12 cellular contexts compared by ENCODE assay signal in the genomic region with DNA sequence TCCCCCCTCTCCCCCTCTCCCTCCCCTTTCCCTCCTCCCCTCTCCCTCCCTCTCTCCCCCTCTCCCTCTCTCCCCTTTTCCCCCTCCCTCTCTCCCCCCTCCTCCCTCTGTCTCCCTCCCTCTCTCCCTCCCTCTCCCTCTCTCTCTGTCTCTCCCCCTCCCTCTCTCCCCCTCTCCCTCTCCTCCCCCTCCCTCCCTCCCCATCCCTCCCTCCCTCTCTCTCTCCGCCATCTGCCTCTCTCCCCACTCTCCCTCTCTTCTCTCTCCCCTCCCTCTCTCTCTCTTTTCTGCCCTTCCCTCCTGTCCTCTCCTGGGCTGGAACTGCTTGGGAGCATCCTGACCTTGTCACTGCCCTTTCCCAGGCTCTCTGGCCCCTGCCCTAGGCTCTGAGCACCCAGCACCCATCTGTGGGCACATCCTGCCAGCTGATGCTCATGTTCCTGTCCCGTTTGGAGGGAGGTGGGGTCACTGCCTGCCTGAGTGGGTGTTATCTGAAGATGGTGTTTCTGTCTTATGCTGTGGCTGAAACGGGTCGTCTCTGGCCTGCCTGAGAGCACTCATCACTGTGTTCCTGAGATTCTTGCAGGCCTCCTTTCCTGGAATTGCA. TPM values are rescaled to one million over a fixed set of nuclear protein-coding genes. Genes with fewer than 3 reads are reported as not detected.
DNase-seq lines count a peak whose midpoint lies in the region; ATAC-seq, FAIRE-seq and TF ChIP-seq lines count a peak whose summit lies in the region.
"Had no signal": no experiment of that assay in that cellular context is flagged by ENCODE, and none has a peak within 500 bp of the region (broad histone marks: within the 10 kb centered on the region; RNA-seq: fewer than 3 reads in every experiment).

No MANE protein-coding gene starts in this region.

- no peaks in the 10 kb centered on the region for H3K36me3 ChIP-seq in BLaER1 treated with 17β-estradiol and CSF1 and Interleukin-3, amounts not matched to agents 10 nM and 100 nM
- no peaks in the 10 kb centered on the region for H3K36me3 ChIP-seq in HEK293 (ENCODE audit: control insufficient read depth in 2 of 2, insufficient read depth in 1 of 2, low read length in 2 of 2)
- H3K36me3 ChIP-seq in K562 (ENCODE audit: control insufficient read depth, insufficient read depth, low read length) = no peaks in the 10 kb centered on the region
- H3K36me3 ChIP-seq: brain microvascular endothelial cell, SJSA1 had no signal

- H3K9me3 Mint-ChIP-seq in nephron = no peaks in the 10 kb centered on the region

- no peak for ATAC-seq in K562

- TF ChIP-seq CTCF in HEK293 (tag by site-specific recombination; IDR thresholded peaks at IDR 0.05) (no peak), K562 (IDR thresholded peaks at IDR 0.05 in 2 of 3, conservative IDR thresholded peaks at IDR 0.05 in 1 of 3; ENCODE audit: insufficient read depth in 2 of 3, low read depth in 1 of 3, low read length in 3 of 3) (no peak), nephron (IDR thresholded peaks at IDR 0.05; ENCODE audit: unreplicated experiment in 3 of 3) (no peak)

- no peaks in the 10 kb centered on the region for H3K9me1 ChIP-seq in K562 (ENCODE audit: control insufficient read depth, insufficient read depth, low read length)

- TF ChIP-seq EP300 in K562 (IDR thresholded peaks at IDR 0.05; ENCODE audit: low read length) = no peak

- TF ChIP-seq POLR2A in K562 (conservative IDR thresholded peaks at IDR 0.05) = no peak

- no peak for TF ChIP-seq RAD21 in K562 (CRISPR knock-in tag; conservative IDR thresholded peaks at IDR 0.05 in 1 of 2, IDR thresholded peaks at IDR 0.05 in 1 of 2)

- peak overlapping the region; percentile 54 to 85 (median 60) for H3K27ac Mint-ChIP-seq in nephron

- no peak overlapping the region for H3K4me3 Mint-ChIP-seq in nephron

- peaks cover 3 to 53% (median 47%) of the 10 kb centered on the region in 10 experiments; a peak in 19 of 20 replicates for H3K4me1 ChIP-seq in BLaER1 treated with 17β-estradiol and CSF1 and Interleukin-3, amounts not matched to agents 10 nM and 100 nM
- 0 out of 2 replicates have a peak, but pooled peaks cover 4% of the 10 kb centered on the region for H3K4me1 ChIP-seq in HEK293 (ENCODE audit: control insufficient read depth, insufficient read depth, low read length)
- peaks cover 5 to 43% of the 10 kb centered on the region in 2 experiments; a peak in 4 of 5 replicates for H3K4me1 ChIP-seq in K562 (replicated peaks in 1 of 2; ENCODE audit: control insufficient read depth in 2 of 2, insufficient read depth in 2 of 2, low read length in 2 of 2)
- H3K4me1 ChIP-seq: SJSA1 had no signal

- CTCF ChIA-PET in HEK293 (lab: Yijun Ruan, JAX) = interaction anchor here (0.8 to 3.7 kb wide), 9 partner anchors 8 to 174 kb away, joined by 3 to 39 read pairs (median 10); no protein-coding TSS in a partner anchor
- CTCF ChIA-PET in K562 (lab: Yijun Ruan, JAX; ENCODE audit: low intra/inter-chr PET ratio) = no interaction called here

- no peaks in the 10 kb centered on the region; a peak in 1 of 22 replicates for H4K20me1 ChIP-seq in BLaER1 treated with 17β-estradiol and CSF1 and Interleukin-3, amounts not matched to agents 10 nM and 100 nM
- peaks cover 1% of the 10 kb centered on the region; the same call in 1 of the 2 replicates for H4K20me1 ChIP-seq in K562 (replicated peaks; ENCODE audit: control insufficient read depth, insufficient read depth, low read length)

- WGBS in K562 (ENCODE audit: insufficient coverage, low coverage, missing lambda C conversion rate) = 20% methylated on average over 3 of the region's 4 CpGs

- peaks cover 39% of the 10 kb centered on the region for H3K27me3 Mint-ChIP-seq in nephron (ENCODE audit: low read depth)

- POLR2A ChIA-PET in HEK293 (lab: Yijun Ruan, JAX) (interaction anchor here (0.6 kb wide), 1 partner anchor 132 kb away, joined by 4 read pairs; no protein-coding TSS in a partner anchor), K562 (lab: Yijun Ruan, JAX) (interaction anchor here (1.3 kb wide), 1 partner anchor 14 kb away, joined by 5 read pairs; no protein-coding TSS in a partner anchor)

- H3K9me3 ChIP-seq in BLaER1 treated with 17β-estradiol and CSF1 and Interleukin-3, amounts not matched to agents 10 nM and 100 nM (replicated peaks in 1 of 11) = peaks cover 0 to 11% (median 8%) of the 10 kb centered on the region in 11 experiments; a peak in 16 of 22 replicates
- H3K9me3 ChIP-seq in HEK293 (ENCODE audit: control insufficient read depth, insufficient read depth, low read depth, low read length) (no peaks in the 10 kb centered on the region), K562 (replicated peaks; ENCODE audit: control insufficient read depth, insufficient read depth, low read depth, low read length) (peaks cover 3% of the 10 kb centered on the region; the same call in 1 of the 2 replicates)
- H3K9me3 ChIP-seq: SJSA1 had no signal

- peaks cover 4% of the 10 kb centered on the region for H3K36me3 Mint-ChIP-seq in nephron (ENCODE audit: low read depth)

- DNase-seq in K562 (ENCODE audit: extremely low read depth in 1 of 4, low spot score in 3 of 4) (no peak), NCI-H1436 (lab: John Stamatoyannopoulos, UW) (no peak), ACHN (no peak), cortex of kidney (lab: John Stamatoyannopoulos, UW) (no peak)
- DNase-seq in effector CD4-positive, alpha-beta T cell = no peak
- DNase-seq: COR-L47 had no signal

- peaks cover 36% of the 10 kb centered on the region for H3K4me1 Mint-ChIP-seq in nephron

- 0 out of 22 replicates have a peak overlapping the region, but pooled peaks of 1 of the 11 experiments have one; percentile 14 for H3K9ac ChIP-seq in BLaER1 treated with 17β-estradiol and CSF1 and Interleukin-3, amounts not matched to agents 10 nM and 100 nM
- peak overlapping the region in 1 of 2 experiments; percentile 39; a peak in 1 of 4 replicates for H3K9ac ChIP-seq in K562 (ENCODE audit: insufficient read depth in 1 of 2, low read depth in 2 of 2, low read length in 2 of 2)

- no peak overlapping the region for H3K4me3 ChIP-seq in BLaER1 treated with 17β-estradiol and CSF1 and Interleukin-3, amounts not matched to agents 10 nM and 100 nM
- no peak overlapping the region for H3K4me3 ChIP-seq in HEK293 (ENCODE audit: low read depth, low read length)
- no peak overlapping the region for H3K4me3 ChIP-seq in K562

- intact Hi-C loops in K562 (cut with micrococcal nuclease) = loop anchor here (5.0 to 10.0 kb wide), 3 partner anchors 140 to 320 kb away; a partner anchor contains a TSS

- no peak overlapping the region; a peak in 1 of 22 replicates for H3K27ac ChIP-seq in BLaER1 treated with 17β-estradiol and CSF1 and Interleukin-3, amounts not matched to agents 10 nM and 100 nM
- H3K27ac ChIP-seq in HEK293 (ENCODE audit: extremely low read depth, low read depth, low read length) (no peak overlapping the region), K562 (ENCODE audit: extremely low read depth, low read depth, low read length) (no peak overlapping the region; the same call in 2 of the 3 replicates)
- H3K27ac ChIP-seq: SJSA1 had no signal

- BruUV-seq in K562 (replicated peaks; lab: Mats Ljungman, UMichigan) = no TSS peak

- peaks cover 0 to 6% (median 0%) of the 10 kb centered on the region in 11 experiments; a peak in 3 of 22 replicates for H3K27me3 ChIP-seq in BLaER1 treated with 17β-estradiol and CSF1 and Interleukin-3, amounts not matched to agents 10 nM and 100 nM
- peaks cover 6 to 13% of the 10 kb centered on the region in 2 experiments; a peak in 4 of 5 replicates for H3K27me3 ChIP-seq in K562 (ENCODE audit: control insufficient read depth in 2 of 2, insufficient read depth in 2 of 2, low read length in 2 of 2)
- H3K27me3 ChIP-seq: brain microvascular endothelial cell had no signal

- H3K79me2 ChIP-seq in K562 (ENCODE audit: control insufficient read depth, insufficient read depth, low read length) = no peaks in the 10 kb centered on the region

- peak overlapping the region in 7 of 11 experiments; percentile 0 to 32 (median 17); a peak in 6 of 22 replicates for H3K4me2 ChIP-seq in BLaER1 treated with 17β-estradiol and CSF1 and Interleukin-3, amounts not matched to agents 10 nM and 100 nM
- no peak overlapping the region for H3K4me2 ChIP-seq in K562 (ENCODE audit: insufficient read depth, low read length)

- no peak overlapping the region for H2AFZ ChIP-seq in K562 (ENCODE audit: low read depth, low read length)

- in situ Hi-C loops in K562 (cut with MboI) (no loop called here), ACHN (cut with HindIII; ENCODE audit: low pct_ligation_motif_present, low pct_unique_long_range_greater_than_20kb, low sequenced_read_pairs) (no loop called here)

- no peak for FAIRE-seq in K562 (lab: Jason Lieb, UNC)

RNA-seq across cellular contexts. Expression of a gene that starts 10.8 kb away (rescaled TPM):
- 5.4 and 12.8 TPM in 2 replicates for total RNA-seq in K562 (2011; cell fraction: chromatin; rRNA removed; ENCODE audit: low replicate concordance)
- total RNA-seq in K562 (2011; cell fraction: nucleolus; rRNA removed) = 7.2 and 7.5 TPM in 2 replicates
- 3.4 and 5.4 TPM in 2 replicates for total RNA-seq in K562 (2011; cell fraction: nucleoplasm; rRNA removed)
- total RNA-seq in K562 (2014; rRNA removed) (not detected in 2 replicates), K562 (2014; rRNA removed; fragmentation: Illumina TruSeq; extraction: Trizol) (not detected in 2 replicates), K562 (2015; rRNA removed; fragmentation: Illumina TruSeq; extraction: Trizol) (0.08 and 0.25 TPM in 2 replicates), K562 (2021) (0.74 and 1.1 TPM in 2 replicates)
- polyA plus RNA-seq in K562 (2011; rRNA removed) (0.11 and 0.41 TPM in 2 replicates), K562 (2014; fragmentation: Illumina TruSeq; extraction: Trizol) (not detected in 2 replicates), K562 (2014; fragmentation: Nextera tagmentation; extraction: Ambion mirVana) (not detected), K562 (2014; rRNA removed) (0.50 and 1.6 TPM in 2 replicates)
- polyA plus RNA-seq in K562 (2011; cell fraction: cytosol; rRNA removed) = 0.19 and 0.69 TPM in 2 replicates
- polyA plus RNA-seq in K562 (2011; cell fraction: nucleus; rRNA removed) = 2.6 and 3.7 TPM in 2 replicates
- 1.5 and 3.0 TPM in 2 replicates for polyA plus RNA-seq in K562 (2012)
- polyA minus RNA-seq in K562 (2011; rRNA and poly(A)+ RNA removed) = 0.49 TPM in 1 of 2 replicates, not detected in the other
- polyA minus RNA-seq in K562 (2011; cell fraction: cytosol; rRNA and poly(A)+ RNA removed) = not detected in 2 replicates
- polyA minus RNA-seq in K562 (2011; cell fraction: nucleus; rRNA and poly(A)+ RNA removed) = 0.54 and 0.56 TPM in 2 replicates
- total RNA-seq: epithelial cell of proximal tubule, SJSA1 had no signal

RNA-seq across cellular contexts. Expression of a gene that starts 39.7 kb away (rescaled TPM):
- total RNA-seq in K562 (2011; cell fraction: chromatin; rRNA removed; ENCODE audit: low replicate concordance) = 20.1 and 44.2 TPM in 2 replicates
- total RNA-seq in K562 (2011; cell fraction: nucleolus; rRNA removed) = 39.1 and 40.0 TPM in 2 replicates
- total RNA-seq in K562 (2011; cell fraction: nucleoplasm; rRNA removed) = 28.1 and 28.7 TPM in 2 replicates
- total RNA-seq in K562 (2014; rRNA removed) = 63.7 and 104 TPM in 2 replicates
- 10.4 and 12.6 TPM in 2 replicates for total RNA-seq in K562 (2014; rRNA removed; fragmentation: Illumina TruSeq; extraction: Trizol)
- 29.7 and 31.9 TPM in 2 replicates for total RNA-seq in K562 (2015; rRNA removed; fragmentation: Illumina TruSeq; extraction: Trizol)
- 118 and 121 TPM in 2 replicates for total RNA-seq in K562 (2021)
- 6.7 and 23.0 TPM in 2 replicates for polyA plus RNA-seq in K562 (2011; rRNA removed)
- polyA plus RNA-seq in K562 (2011; cell fraction: cytosol; rRNA removed) = 22.2 and 53.4 TPM in 2 replicates
- 41.7 and 48.0 TPM in 2 replicates for polyA plus RNA-seq in K562 (2011; cell fraction: nucleus; rRNA removed)
- 94.4 and 104 TPM in 2 replicates for polyA plus RNA-seq in K562 (2012)
- polyA plus RNA-seq in K562 (2014; fragmentation: Illumina TruSeq; extraction: Trizol) = 38.3 and 84.8 TPM in 2 replicates
- under 1 TPM in 1 of 2 experiments, not detected in 1; 0.14 TPM for polyA plus RNA-seq in K562 (2014; fragmentation: Nextera tagmentation; extraction: Ambion mirVana)
- polyA plus RNA-seq in K562 (2014; rRNA removed) = 40.6 and 50.4 TPM in 2 replicates
- polyA minus RNA-seq in K562 (2011; rRNA and poly(A)+ RNA removed) = 4.8 and 6.1 TPM in 2 replicates
- 45.0 and 94.2 TPM in 2 replicates for polyA minus RNA-seq in K562 (2011; cell fraction: cytosol; rRNA and poly(A)+ RNA removed)
- 10.6 and 16.9 TPM in 2 replicates for polyA minus RNA-seq in K562 (2011; cell fraction: nucleus; rRNA and poly(A)+ RNA removed)

RNA-seq across cellular contexts. Expression of a gene that starts 46.7 kb away (rescaled TPM):
- total RNA-seq in K562 (2011; cell fraction: chromatin; rRNA removed; ENCODE audit: low replicate concordance) = 3.1 and 5.2 TPM in 2 replicates
- 4.2 and 5.5 TPM in 2 replicates for total RNA-seq in K562 (2011; cell fraction: nucleolus; rRNA removed)
- total RNA-seq in K562 (2011; cell fraction: nucleoplasm; rRNA removed) = 1.4 and 2.1 TPM in 2 replicates
- 0.41 and 0.45 TPM in 2 replicates for total RNA-seq in K562 (2014; rRNA removed)
- not detected in 2 replicates for total RNA-seq in K562 (2014; rRNA removed; fragmentation: Illumina TruSeq; extraction: Trizol)
- 0.07 and 0.11 TPM in 2 replicates for total RNA-seq in K562 (2015; rRNA removed; fragmentation: Illumina TruSeq; extraction: Trizol)
- 1.1 and 1.3 TPM in 2 replicates for total RNA-seq in K562 (2021)
- 0.18 and 0.41 TPM in 2 replicates for polyA plus RNA-seq in K562 (2011; rRNA removed)
- polyA plus RNA-seq in K562 (2011; cell fraction: cytosol; rRNA removed) = 0.12 and 0.30 TPM in 2 replicates
- 0.83 and 1.8 TPM in 2 replicates for polyA plus RNA-seq in K562 (2011; cell fraction: nucleus; rRNA removed)
- polyA plus RNA-seq in K562 (2012) = 0.35 and 8.2 TPM in 2 replicates
- polyA plus RNA-seq in K562 (2014; fragmentation: Illumina TruSeq; extraction: Trizol) = 0.07 and 0.17 TPM in 2 replicates
- not detected for polyA plus RNA-seq in K562 (2014; fragmentation: Nextera tagmentation; extraction: Ambion mirVana)
- 0.29 and 0.47 TPM in 2 replicates for polyA plus RNA-seq in K562 (2014; rRNA removed)
- 0.18 and 0.36 TPM in 2 replicates for polyA minus RNA-seq in K562 (2011; rRNA and poly(A)+ RNA removed)
- polyA minus RNA-seq in K562 (2011; cell fraction: cytosol; rRNA and poly(A)+ RNA removed) = 0.64 and 1.4 TPM in 2 replicates
- 0.67 and 1.2 TPM in 2 replicates for polyA minus RNA-seq in K562 (2011; cell fraction: nucleus; rRNA and poly(A)+ RNA removed)
